8 cellular contexts compared by ENCODE assay signal in the genomic region with DNA sequence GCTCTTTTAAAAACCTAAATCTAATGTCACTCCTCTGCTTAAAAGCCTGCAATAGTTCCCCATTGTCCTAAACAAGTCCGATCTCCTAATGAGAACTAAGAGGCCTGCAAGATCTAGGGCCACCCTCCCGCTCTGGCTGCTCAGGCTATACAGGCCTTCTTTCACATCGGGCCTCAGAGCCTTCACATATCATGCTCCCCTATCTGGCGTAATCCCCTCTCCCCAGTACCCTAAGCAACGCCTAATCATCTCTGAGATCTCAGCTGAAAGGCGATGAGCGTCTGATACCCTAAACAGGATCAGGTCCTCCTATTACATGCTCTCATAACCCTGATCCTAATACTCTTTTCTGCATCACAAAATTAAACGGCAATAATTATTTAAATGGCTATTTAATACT. TPM values are rescaled to one million over a fixed set of nuclear protein-coding genes. Genes with fewer than 3 reads are reported as not detected.
DNase-seq lines count a peak whose midpoint lies in the region; ATAC-seq and TF ChIP-seq lines count a peak whose summit lies in the region.

No MANE protein-coding gene starts in this region.

- ATAC-seq in Panc1 (no peak), GM19463 (IDR thresholded peaks at IDR 0.05; ENCODE audit: unreplicated experiment) (no peak), HG02588 (IDR thresholded peaks at IDR 0.05; ENCODE audit: unreplicated experiment) (no peak), GM19324 (IDR thresholded peaks at IDR 0.05; ENCODE audit: low FRiP score, unreplicated experiment) (no peak)

- no TSS peak for BruUV-seq in Panc1 (replicated peaks; lab: Mats Ljungman, UMichigan)

- CTCF ChIA-PET in Panc1 (lab: Charles Lee) = no interaction called here

- H3K4me3 ChIP-seq in Panc1 (ENCODE audit: low read depth in 2 of 2, low read length in 2 of 2) = peak overlapping the region; percentile 76 to 85
- peak overlapping the region; percentile 87 for H3K4me3 ChIP-seq in epithelial cell of esophagus (ENCODE audit: low read length)

- peak; percentile 40 for DNase-seq in EH (ENCODE audit: low read depth)
- DNase-seq in Panc1 (ENCODE audit: low read depth, low spot score) = no peak
- DNase-seq in epithelial cell of esophagus (ENCODE audit: low read depth) = no peak
- peak; percentile 58 for DNase-seq in pons (ENCODE audit: low spot score)
- DNase-seq in activated naive CD4-positive, alpha-beta T cell (lab: John Stamatoyannopoulos, UW) = no peak

- peaks cover 5% of the 10 kb centered on the region; the same call in 1 of the 2 replicates for H3K36me3 ChIP-seq in Panc1 (ENCODE audit: control insufficient read depth, insufficient read depth, low read length)

- TF ChIP-seq CTCF in Panc1 (IDR thresholded peaks at IDR 0.05) (no peak), epithelial cell of esophagus (IDR thresholded peaks at IDR 0.05; ENCODE audit: insufficient read depth, low read depth, low read length, missing control alignments) (no peak)

- in situ Hi-C loops in Panc1 (cut with HindIII; ENCODE audit: low pct_unique_long_range_greater_than_20kb, low sequenced_read_pairs) = no loop called here

- H3K27ac ChIP-seq in Panc1 (ENCODE audit: low read length) = peak overlapping the region; percentile 85

- peaks cover 52% of the 10 kb centered on the region for H3K4me1 ChIP-seq in Panc1 (ENCODE audit: control insufficient read depth, insufficient read depth, low read length)

- H3K27me3 ChIP-seq in Panc1 (ENCODE audit: control insufficient read depth, insufficient read depth, low read length) = no peaks in the 10 kb centered on the region

- H3K9me3 ChIP-seq in Panc1 (ENCODE audit: control insufficient read depth, insufficient read depth, low read depth, low read length) = no peaks in the 10 kb centered on the region

- POLR2A ChIA-PET in Panc1 (lab: Charles Lee) = no interaction called here

- intact Hi-C loops in Panc1 (cut with micrococcal nuclease; ENCODE audit: unreplicated experiment) = loop anchor here (5.0 kb wide), 1 partner anchor 58 kb away; no protein-coding TSS in a partner anchor

RNA-seq across cellular contexts. Expression of a gene that starts 1.8 kb away (rescaled TPM):
- total RNA-seq in Panc1 (2021; ENCODE audit: unreplicated experiment) = 26.6 TPM
- 9.0 TPM for polyA plus RNA-seq in Panc1 (2012; ENCODE audit: insufficient read length)

Comparison
In these comparisons a context has a peak if more than half of its experiments do, and no peak if none do; other contexts are left out.
1. DNase-seq: peak in EH (single experiment) and pons (single experiment); none in Panc1 (single experiment), epithelial cell of esophagus (single experiment) and activated naive CD4-positive, alpha-beta T cell (0 of 4).